18 cellular contexts compared by ENCODE assay signal in genomic region chr1:45442272-45442671, GRCh38. TPM values are rescaled to one million over a fixed set of nuclear protein-coding genes. Genes with fewer than 3 reads are reported as not detected.
DNase-seq lines count a peak whose midpoint lies in the region; ATAC-seq and TF ChIP-seq lines count a peak whose summit lies in the region.
"Had no signal": no experiment of that assay in that cellular context is flagged by ENCODE, and none has a peak within 500 bp of the region (broad histone marks: within the 10 kb centered on the region; RNA-seq: fewer than 3 reads in every experiment).

No MANE protein-coding gene starts in this region.

- no peaks in the 10 kb centered on the region for H3K27me3 ChIP-seq in RWPE2 (ENCODE audit: insufficient read depth, poor library complexity, severe bottlenecking)
- H3K27me3 ChIP-seq: right atrium auricular region had no signal

- ATAC-seq in RWPE2 (ENCODE audit: low read depth) (peak; percentile 72), mucosa of descending colon (no peak), GM19467 (IDR thresholded peaks at IDR 0.05; ENCODE audit: unreplicated experiment) (no peak)
- ATAC-seq: activated naive CD8-positive, alpha-beta T cell treated with anti-CD3 and anti-CD28 coated beads, Interleukin-2, amount 50 U/mL, for 24 hours; naive thymus-derived CD4-positive, alpha-beta T cell; Panc1; stimulated activated naive CD8-positive, alpha-beta T cell treated with anti-CD3 and anti-CD28 coated beads, Interleukin-15, Interleukin-2, amounts not matched to agents 100 U/mL and 50 U/mL, for 24 hours; T-cell had no signal

- H3K4me3 Mint-ChIP-seq in CD14-positive monocyte, result no peak overlapping the region
- H3K4me3 Mint-ChIP-seq: activated naive CD8-positive, alpha-beta T cell treated with anti-CD3 and anti-CD28 coated beads, Interleukin-2, amount 50 U/mL, for 24 hours; naive thymus-derived CD4-positive, alpha-beta T cell; T-cell had no signal

- H3K27me3 Mint-ChIP-seq in CD14-positive monocyte (ENCODE audit: low read depth in 3 of 3), result peaks cover 0 to 2% (median 2%) of the 10 kb centered on the region in 3 donors
- H3K27me3 Mint-ChIP-seq: activated naive CD8-positive, alpha-beta T cell treated with anti-CD3 and anti-CD28 coated beads, Interleukin-2, amount 50 U/mL, for 24 hours; naive thymus-derived CD4-positive, alpha-beta T cell; T-cell had no signal

- no peaks in the 10 kb centered on the region for H3K36me3 ChIP-seq in RWPE2 (ENCODE audit: low read depth)
- no peaks in the 10 kb centered on the region for H3K36me3 ChIP-seq in mucosa of descending colon (ENCODE audit: low read depth)
- H3K36me3 ChIP-seq: right atrium auricular region had no signal

- H3K9me3 Mint-ChIP-seq in CD14-positive monocyte, result peaks cover 0 to 6% (median 2%) of the 10 kb centered on the region in 7 donors
- H3K9me3 Mint-ChIP-seq: activated naive CD8-positive, alpha-beta T cell treated with anti-CD3 and anti-CD28 coated beads, Interleukin-2, amount 50 U/mL, for 24 hours; naive thymus-derived CD4-positive, alpha-beta T cell; T-cell had no signal

- peaks cover 2 to 4% of the 10 kb centered on the region in 2 donors for H3K36me3 Mint-ChIP-seq in CD14-positive monocyte
- H3K36me3 Mint-ChIP-seq: T-cell had no signal

- intact Hi-C loops in CD14-positive monocyte (cut with micrococcal nuclease), result no loop called here
- intact Hi-C loops in mucosa of descending colon (cut with DNase I, micrococcal nuclease), result no loop called here

- no peak overlapping the region for H3K27ac ChIP-seq in RWPE2 (ENCODE audit: poor library complexity, severe bottlenecking)
- H3K27ac ChIP-seq: right atrium auricular region had no signal

- no peak for TF ChIP-seq CTCF in RWPE2 (IDR thresholded peaks at IDR 0.05; ENCODE audit: poor library complexity, severe bottlenecking)
- no peak for TF ChIP-seq CTCF in CD14-positive monocyte (IDR thresholded peaks at IDR 0.05)
- TF ChIP-seq CTCF in mucosa of descending colon (IDR thresholded peaks at IDR 0.05), result no peak

- H3K27ac Mint-ChIP-seq in CD14-positive monocyte, result peak overlapping the region in 1 of 7 donors; percentile 64
- H3K27ac Mint-ChIP-seq: activated naive CD8-positive, alpha-beta T cell treated with anti-CD3 and anti-CD28 coated beads, Interleukin-2, amount 50 U/mL, for 24 hours; naive thymus-derived CD4-positive, alpha-beta T cell; T-cell had no signal

- peaks cover 25% of the 10 kb centered on the region for H3K4me1 Mint-ChIP-seq in CD14-positive monocyte
- H3K4me1 Mint-ChIP-seq: activated naive CD8-positive, alpha-beta T cell treated with anti-CD3 and anti-CD28 coated beads, Interleukin-2, amount 50 U/mL, for 24 hours; T-cell had no signal

- DNase-seq in EL, result peak; percentile 88
- DNase-seq in RWPE2 (ENCODE audit: low spot score), result no peak
- DNase-seq in fibroblast of gingiva (ENCODE audit: low read depth), result peak; percentile 12
- peak; percentile 32 for DNase-seq in renal cortical epithelial cell (ENCODE audit: low read depth)
- DNase-seq in CD14-positive monocyte (ENCODE audit: low spot score), result no peak
- DNase-seq in mucosa of descending colon, result no peak
- DNase-seq in NCI-H1694 treated with DMSO at 0.1 percent for 48 hours (lab: John Stamatoyannopoulos, UW), result no peak
- DNase-seq: activated CD4-positive, CD25-positive, alpha-beta regulatory T cell treated with anti-CD3 and anti-CD28 coated beads, Interleukin-2, amount 50 U/mL, for 72 hours; activated naive CD8-positive, alpha-beta T cell treated with anti-CD3 and anti-CD28 coated beads, Interleukin-2, amount 50 U/mL, for 24 hours; Caco-2; naive thymus-derived CD4-positive, alpha-beta T cell; NCI-H1417; NCI-H524 treated with DMSO at 0.1 percent for 48 hours; stimulated activated naive CD8-positive, alpha-beta T cell treated with anti-CD3 and anti-CD28 coated beads, Interleukin-15, Interleukin-2, amounts not matched to agents 100 U/mL and 50 U/mL, for 24 hours; T-cell had no signal

- H3K4me3 ChIP-seq in RWPE2 (ENCODE audit: severe bottlenecking) (no peak overlapping the region), mucosa of descending colon (no peak overlapping the region)
- H3K4me3 ChIP-seq: right atrium auricular region had no signal

- H3K9me3 ChIP-seq in RWPE2 (ENCODE audit: severe bottlenecking) (no peaks in the 10 kb centered on the region), mucosa of descending colon (no peaks in the 10 kb centered on the region)
- H3K9me3 ChIP-seq: Caco-2, right atrium auricular region had no signal

- H3K4me1 ChIP-seq in RWPE2 (ENCODE audit: insufficient read depth, poor library complexity, severe bottlenecking) (peaks cover 9% of the 10 kb centered on the region), mucosa of descending colon (ENCODE audit: low read depth) (no peaks in the 10 kb centered on the region)

RNA-seq across cellular contexts. Expression of gene TESK2, which starts 48.7 kb away (rescaled TPM):
- 1.0 and 1.6 TPM in 2 replicates for total RNA-seq in renal cortical epithelial cell
- polyA plus RNA-seq in CD14-positive monocyte, result 1 to 10 TPM; 3.9 to 4.1 TPM
- total RNA-seq in mucosa of descending colon, result 10 to 100 TPM; 10.7 to 19.9 (median 10.8) TPM

RNA-seq across cellular contexts. Expression of gene CCDC163, which starts 57.6 kb away (rescaled TPM):
- total RNA-seq in renal cortical epithelial cell (0.50 TPM in 1 of 2 replicates, not detected in the other), mucosa of descending colon (1 to 10 TPM; 1.3 to 1.6 (median 1.5) TPM)
- polyA plus RNA-seq in CD14-positive monocyte, result 1 to 10 TPM in 1 of 2 donors, under 1 TPM in 1; 0.23 to 3.3 TPM

RNA-seq across cellular contexts. Expression of gene MMACHC, which starts 57.8 kb away (rescaled TPM):
- total RNA-seq in renal cortical epithelial cell (0.87 and 2.5 TPM in 2 replicates), mucosa of descending colon (10 to 100 TPM in 2 of 3 donors, 1 to 10 TPM in 1; 9.2 to 12.4 (median 11.2) TPM)
- polyA plus RNA-seq in CD14-positive monocyte, result under 1 TPM in 1 of 2 donors, not detected in 1; 0.37 TPM

Comparison
In these comparisons a context has a peak if more than half of its experiments do, and no peak if none do; other contexts are left out.
1. DNase-seq: peak in EL (single experiment), fibroblast of gingiva (single experiment) and renal cortical epithelial cell (single experiment); none in RWPE2 (single experiment), CD14-positive monocyte (single experiment), mucosa of descending colon (0 of 3) and NCI-H1694 treated with DMSO at 0.1 percent for 48 hours (single experiment).